Comparison of ENCODE assay signal across 8 cellular contexts in genomic region chr20:50339196-50339901, GRCh38.
A peak's percentile ranks its signal among the peaks of the same experiment; 100 is the strongest.
DNase-seq lines count a peak whose midpoint lies in the region; ATAC-seq, FAIRE-seq and TF ChIP-seq lines count a peak whose summit lies in the region.

No MANE protein-coding gene starts in this region.

- H3K27ac ChIP-seq in caudate nucleus (ENCODE audit: low read depth, low read length): peak overlapping the region; percentile 39

- peaks cover 12 to 34% (median 26%) of the 10 kb centered on the region in 4 donors for H3K4me1 Mint-ChIP-seq in naive thymus-derived CD8-positive, alpha-beta T cell

- peak overlapping the region in 6 of 10 donors; percentile 16 to 79 (median 52) for H3K4me3 Mint-ChIP-seq in naive thymus-derived CD8-positive, alpha-beta T cell

- H3K9me3 Mint-ChIP-seq in naive thymus-derived CD8-positive, alpha-beta T cell: no peaks in the 10 kb centered on the region

- no peaks in the 10 kb centered on the region for H3K36me3 Mint-ChIP-seq in naive thymus-derived CD8-positive, alpha-beta T cell

- no peaks in the 10 kb centered on the region for H3K27me3 Mint-ChIP-seq in naive thymus-derived CD8-positive, alpha-beta T cell

- peak overlapping the region; percentile 47 for H3K4me3 ChIP-seq in AG10803 (ENCODE audit: low read length)

- TF ChIP-seq CTCF in AG10803 (conservative IDR thresholded peaks at IDR 0.05; ENCODE audit: low read length): no peak

- intact Hi-C loops in left colon (cut with DNase I, micrococcal nuclease): no loop called here

- DNase-seq in AG10803 (ENCODE audit: low read depth): peak; percentile 83
- peak; percentile 65 for DNase-seq in HTR-8/SVneo (ENCODE audit: insufficient read length, low spot score)
- DNase-seq in caudate nucleus (lab: John Stamatoyannopoulos, UW): no peak
- DNase-seq in naive thymus-derived CD8-positive, alpha-beta T cell: peak in 1 of 10 donors; percentile 21
- DNase-seq in left colon: no peak
- no peak for DNase-seq in stimulated activated naive CD4-positive, alpha-beta T cell (lab: John Stamatoyannopoulos, UW)

- no peak for ATAC-seq in naive thymus-derived CD8-positive, alpha-beta T cell
- ATAC-seq in GM21528 (IDR thresholded peaks at IDR 0.05; ENCODE audit: low FRiP score, unreplicated experiment) (no peak), GM21576 (IDR thresholded peaks at IDR 0.05; ENCODE audit: unreplicated experiment) (no peak), left colon (no peak)

- POLR2A ChIA-PET in naive thymus-derived CD8-positive, alpha-beta T cell (lab: Charles Lee): interaction anchor here (0.6 to 0.7 kb wide), 2 partner anchors 27 to 96 kb away, joined by 3 read pairs; no protein-coding TSS in a partner anchor

- peak; percentile 85 for FAIRE-seq in HTR-8/SVneo (lab: Jason Lieb, UNC)

- peak overlapping the region; percentile 14 to 89 (median 70) for H3K27ac Mint-ChIP-seq in naive thymus-derived CD8-positive, alpha-beta T cell

Comparison
In these comparisons a context has a peak if more than half of its experiments do, and no peak if none do; other contexts are left out.
1. DNase-seq: peak in AG10803 (single experiment) and HTR-8/SVneo (single experiment); none in caudate nucleus (0 of 61), left colon (0 of 2) and stimulated activated naive CD4-positive, alpha-beta T cell (0 of 6).